In the genomic region with DNA sequence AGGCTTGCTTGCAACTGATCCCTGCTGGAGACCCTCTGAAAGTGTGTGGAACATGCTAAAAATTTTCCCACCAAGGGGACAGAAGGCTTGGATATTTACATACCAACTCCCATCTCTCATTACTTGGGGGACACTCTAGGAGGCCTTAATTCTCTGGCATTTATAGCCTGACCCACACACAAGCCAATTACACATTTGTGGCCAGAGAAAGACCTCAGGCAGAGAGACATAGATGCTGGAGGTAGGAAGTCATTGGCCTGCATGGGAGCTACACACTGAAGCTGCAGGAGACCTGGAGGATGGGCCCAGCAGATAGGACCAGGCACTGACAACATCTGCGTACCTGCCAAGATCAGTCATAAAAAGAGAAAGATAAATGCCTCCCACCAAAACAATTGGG, we compare ENCODE assay signal across 3 cellular contexts.
"Had no signal": no experiment of that assay in that cellular context is flagged by ENCODE, and none has a peak within 500 bp of the region (broad histone marks: within the 10 kb centered on the region; RNA-seq: fewer than 3 reads in every experiment).

No MANE protein-coding gene starts in this region.

- DNase-seq: GDM1, GF-D8 had no signal

- H3K4me3 ChIP-seq: GM12878 had no signal
